8 cellular contexts compared by ENCODE assay signal in genomic region chr13:40152145-40152544, GRCh38.
DNase-seq lines count a peak whose midpoint lies in the region; ATAC-seq and TF ChIP-seq lines count a peak whose summit lies in the region.
"Had no signal": no experiment of that assay in that cellular context is flagged by ENCODE, and none has a peak within 500 bp of the region (broad histone marks: within the 10 kb centered on the region; RNA-seq: fewer than 3 reads in every experiment).

No MANE protein-coding gene starts in this region.

- H3K4me3 ChIP-seq in HCT116 (replicated peaks in 1 of 2; ENCODE audit: low read depth in 1 of 2, low read length in 2 of 2) = no peak overlapping the region
- no peak overlapping the region for H3K4me3 ChIP-seq in esophagus muscularis mucosa
- H3K4me3 ChIP-seq: SJSA1 had no signal

- RAD21 ChIA-PET in HCT116 (lab: Charles Lee; ENCODE audit: low non-redundant PET in 1 of 2, low total read pairs in 2 of 2, uncharacterized antibody in 2 of 2, unreplicated experiment in 2 of 2) = no interaction called here

- peak overlapping the region; percentile 10; the same call in 1 of the 2 replicates for H3K4me2 ChIP-seq in HCT116 (ENCODE audit: low read length)

- DNase-seq in HCT116 (ENCODE audit: low read depth, low spot score) (peak; percentile 54), RPMI7951 (ENCODE audit: low read depth) (peak; percentile 79), fibroblast of peridontal ligament (ENCODE audit: extremely low read depth) (peak; percentile 48), stromal cell of bone marrow (ENCODE audit: low read depth) (peak; percentile 76), T-helper 1 cell (no peak), GDM1 (lab: John Stamatoyannopoulos, UW) (no peak), esophagus muscularis mucosa (ENCODE audit: extremely low spot score) (no peak)

- peak in 2 of 3 experiments; percentile 15 to 17; a peak in 1 of 6 replicates for TF ChIP-seq CTCF in HCT116 (IDR thresholded peaks at IDR 0.05 in 2 of 3, conservative IDR thresholded peaks at IDR 0.05 in 1 of 3; ENCODE audit: borderline replicate concordance in 1 of 3, insufficient read depth in 1 of 3, low read depth in 2 of 3, low read length in 2 of 3)
- TF ChIP-seq CTCF in esophagus muscularis mucosa (IDR thresholded peaks at IDR 0.05) = peak in 1 of 3 experiments; percentile 16

- no TSS peak for BruUV-seq in HCT116 (replicated peaks; lab: Mats Ljungman, UMichigan)

- no peak for TF ChIP-seq POLR2A in HCT116 (IDR thresholded peaks at IDR 0.05; ENCODE audit: borderline replicate concordance, extremely low read depth, insufficient read depth, insufficient read length)
- TF ChIP-seq POLR2A in esophagus muscularis mucosa (IDR thresholded peaks at IDR 0.05; ENCODE audit: low read depth) = no peak

- CTCF ChIA-PET in HCT116 (lab: Charles Lee) = no interaction called here

- no peak overlapping the region for H3K9ac ChIP-seq in HCT116 (ENCODE audit: low read length)

- H4K20me1 ChIP-seq in HCT116 (ENCODE audit: insufficient read depth) = no peaks in the 10 kb centered on the region

- 0 out of 2 replicates have a peak, but pooled peaks have one; percentile 4 for TF ChIP-seq RAD21 in HCT116 (IDR thresholded peaks at IDR 0.05; ENCODE audit: low read depth)

- H3K4me1 ChIP-seq in HCT116 (ENCODE audit: control insufficient read depth in 1 of 2, insufficient read depth in 2 of 2, low read length in 2 of 2) (peaks cover 2 to 20% of the 10 kb centered on the region in 2 experiments; a peak in 3 of 4 replicates), esophagus muscularis mucosa (peaks cover 25 to 40% (median 33%) of the 10 kb centered on the region in 4 donors)

- no peak for TF ChIP-seq EP300 in esophagus muscularis mucosa (IDR thresholded peaks at IDR 0.05)

- no peaks in the 10 kb centered on the region for H3K36me3 ChIP-seq in HCT116 (ENCODE audit: control insufficient read depth in 1 of 2, insufficient read depth in 2 of 2, low read length in 2 of 2)
- H3K36me3 ChIP-seq in esophagus muscularis mucosa = no peaks in the 10 kb centered on the region
- H3K36me3 ChIP-seq: SJSA1 had no signal

- H3K9me2 ChIP-seq in HCT116 (ENCODE audit: insufficient read depth) = no peaks in the 10 kb centered on the region

- H3K27ac ChIP-seq in HCT116 (ENCODE audit: low read depth, low read length) (no peak overlapping the region), esophagus muscularis mucosa (replicated peaks in 1 of 4) (no peak overlapping the region)
- H3K27ac ChIP-seq: SJSA1 had no signal

- peak overlapping the region; percentile 41 for H2AFZ ChIP-seq in HCT116 (ENCODE audit: low read depth, low read length, poor library complexity, severe bottlenecking)

- 68% methylated on average over 3 of the region's 3 CpGs for WGBS in esophagus muscularis mucosa

- intact Hi-C loops in HCT116 (cut with micrococcal nuclease) (no loop called here), esophagus muscularis mucosa (cut with DNase I) (no loop called here)

- H3K27me3 ChIP-seq in HCT116 (ENCODE audit: insufficient read depth, low read length) (no peaks in the 10 kb centered on the region), esophagus muscularis mucosa (no peaks in the 10 kb centered on the region)
- H3K27me3 ChIP-seq: SJSA1 had no signal

- POLR2A ChIA-PET in HCT116 (lab: Charles Lee) = no interaction called here

- H3K79me2 ChIP-seq in HCT116 (ENCODE audit: insufficient read depth, low read length) = no peaks in the 10 kb centered on the region

- H3K9me3 ChIP-seq in HCT116 (ENCODE audit: control insufficient read depth in 1 of 2, insufficient read depth in 1 of 2, low read depth in 1 of 2, low read length in 2 of 2) (no peaks in the 10 kb centered on the region), esophagus muscularis mucosa (no peaks in the 10 kb centered on the region)
- H3K9me3 ChIP-seq: SJSA1 had no signal

- ATAC-seq in HCT116 = peak; percentile 73

TF ChIP-seq in HCT116, 20 proteins besides CTCF, POLR2A, EP300 and RAD21:
- peak; percentile 48; the same call in 1 of the 2 replicates for TF ChIP-seq MAX (IDR thresholded peaks at IDR 0.05)
- TF ChIP-seq TCF7L2 (IDR thresholded peaks at IDR 0.05; ENCODE audit: borderline replicate concordance, extremely low read depth, insufficient read depth, insufficient read length) = no peak

Comparison
In these comparisons a context has a peak if more than half of its experiments do, and no peak if none do; other contexts are left out.
1. DNase-seq: peak in HCT116 (single experiment), RPMI7951 (single experiment), fibroblast of peridontal ligament (single experiment) and stromal cell of bone marrow (single experiment); none in T-helper 1 cell (0 of 5), GDM1 (single experiment) and esophagus muscularis mucosa (single experiment).